Comparison of ENCODE assay signal across 19 cellular contexts in the genomic region with DNA sequence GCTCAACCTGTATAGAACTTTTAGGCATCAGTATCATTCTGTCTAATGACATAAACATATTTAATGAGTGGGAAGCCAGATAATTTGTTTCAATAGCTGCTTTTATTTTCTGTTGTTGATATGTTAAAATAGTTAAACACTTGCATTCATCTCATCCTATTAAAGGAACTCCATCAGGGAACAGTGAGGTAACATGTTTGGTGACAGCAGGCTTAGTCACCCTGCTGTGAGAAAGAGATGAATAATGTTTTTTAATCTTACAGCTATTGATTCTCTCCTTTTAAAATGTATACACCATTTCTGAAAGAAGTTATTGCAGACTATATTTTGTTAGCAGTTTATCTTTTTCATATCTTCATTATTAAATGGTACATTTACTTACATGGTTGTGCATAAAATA.
DNase-seq lines count a peak whose midpoint lies in the region; ATAC-seq and TF ChIP-seq lines count a peak whose summit lies in the region.
"Had no signal": no experiment of that assay in that cellular context is flagged by ENCODE, and none has a peak within 500 bp of the region (broad histone marks: within the 10 kb centered on the region; RNA-seq: fewer than 3 reads in every experiment).

No MANE protein-coding gene starts in this region.

- intact Hi-C loops in vagina (cut with DNase I): no loop called here

- in situ Hi-C loops in HAP-1 (cut with MboI; ENCODE audit: low sequenced_read_pairs): loop anchor here (25.0 kb wide), 1 partner anchor 182 kb away; no protein-coding TSS in a partner anchor

- peaks cover 7% of the 10 kb centered on the region for H3K36me3 ChIP-seq in HAP-1 (replicated peaks)
- no peaks in the 10 kb centered on the region for H3K36me3 ChIP-seq in adipocyte (ENCODE audit: control insufficient read depth, insufficient read depth, low read length, severe bottlenecking)
- no peaks in the 10 kb centered on the region for H3K36me3 ChIP-seq in vagina
- H3K36me3 ChIP-seq: colonic mucosa, neural progenitor cell, Peyer's patch had no signal

- TF ChIP-seq CTCF in fibroblast of villous mesenchyme (IDR thresholded peaks at IDR 0.05; ENCODE audit: insufficient read depth, low read depth, low read length) (no peak), vagina (IDR thresholded peaks at IDR 0.05) (no peak)

- no peak for ATAC-seq in GM18909 (IDR thresholded peaks at IDR 0.05; ENCODE audit: poor library complexity, unreplicated experiment)
- no peak for ATAC-seq in GM21447 (IDR thresholded peaks at IDR 0.05; ENCODE audit: unreplicated experiment)
- ATAC-seq: activated T-helper 17 cell treated with anti-CD3 and anti-CD28 coated beads, Interleukin-2, amount 50 U/mL, for 72 hours; left cardiac atrium had no signal

- no peak overlapping the region for H3K9ac ChIP-seq in adipocyte (ENCODE audit: low read length)
- H3K9ac ChIP-seq: neural progenitor cell had no signal

- DNase-seq in AG08396 (ENCODE audit: low spot score) (peak; percentile 11), HAP-1 (ENCODE audit: low spot score in 2 of 2) (peak; percentile 14 to 94), adipocyte (ENCODE audit: low read depth) (peak; percentile 22), fibroblast of villous mesenchyme (ENCODE audit: low read depth) (peak; percentile 16), SW 1271 (lab: John Stamatoyannopoulos, UW) (no peak), vagina (ENCODE audit: extremely low spot score in 2 of 2) (no peak)
- DNase-seq: Calu3, colonic mucosa, left cardiac atrium, midbrain, NCI-H1092, NCI-H2107, NCI-H82, Peyer's patch had no signal

- H3K27ac ChIP-seq in vagina: no peak overlapping the region
- H3K27ac ChIP-seq: colonic mucosa, neural progenitor cell, Peyer's patch, VCaP had no signal

- TF ChIP-seq POLR2A in vagina (IDR thresholded peaks at IDR 0.05): no peak

- 0 out of 2 replicates have a peak, but pooled peaks cover 4% of the 10 kb centered on the region for H3K9me3 ChIP-seq in HAP-1
- H3K9me3 ChIP-seq in adipocyte (ENCODE audit: control insufficient read depth, low read length): no peaks in the 10 kb centered on the region
- no peaks in the 10 kb centered on the region for H3K9me3 ChIP-seq in vagina
- H3K9me3 ChIP-seq: colonic mucosa, Peyer's patch had no signal

- no peaks in the 10 kb centered on the region for H3K27me3 ChIP-seq in HAP-1 (ENCODE audit: low read depth)
- no peaks in the 10 kb centered on the region for H3K27me3 ChIP-seq in adipocyte (replicated peaks; ENCODE audit: control insufficient read depth, insufficient read depth, low read length)
- H3K27me3 ChIP-seq in vagina: no peaks in the 10 kb centered on the region
- H3K27me3 ChIP-seq: colonic mucosa, neural progenitor cell, Peyer's patch had no signal

- H3K4me1 ChIP-seq in HAP-1 (peaks cover 61% of the 10 kb centered on the region), adipocyte (ENCODE audit: control insufficient read depth, insufficient read depth, low read length) (peaks cover 9% of the 10 kb centered on the region), vagina (peaks cover 7% of the 10 kb centered on the region)
- H3K4me1 ChIP-seq: colonic mucosa, Peyer's patch had no signal

- H3K4me3 ChIP-seq in HAP-1 (no peak overlapping the region), adipocyte (ENCODE audit: low read length) (no peak overlapping the region), fibroblast of villous mesenchyme (ENCODE audit: low read depth, low read length) (no peak overlapping the region), vagina (no peak overlapping the region)
- H3K4me3 ChIP-seq: colonic mucosa, neural progenitor cell, Peyer's patch had no signal

Comparison
In these comparisons a context has a peak if more than half of its experiments do, and no peak if none do; other contexts are left out.
1. DNase-seq: peak in AG08396 (single experiment), HAP-1 (2 of 2), adipocyte (single experiment) and fibroblast of villous mesenchyme (single experiment); none in SW 1271 (0 of 2) and vagina (0 of 2).